12 cellular contexts compared by ENCODE assay signal in the genomic region with DNA sequence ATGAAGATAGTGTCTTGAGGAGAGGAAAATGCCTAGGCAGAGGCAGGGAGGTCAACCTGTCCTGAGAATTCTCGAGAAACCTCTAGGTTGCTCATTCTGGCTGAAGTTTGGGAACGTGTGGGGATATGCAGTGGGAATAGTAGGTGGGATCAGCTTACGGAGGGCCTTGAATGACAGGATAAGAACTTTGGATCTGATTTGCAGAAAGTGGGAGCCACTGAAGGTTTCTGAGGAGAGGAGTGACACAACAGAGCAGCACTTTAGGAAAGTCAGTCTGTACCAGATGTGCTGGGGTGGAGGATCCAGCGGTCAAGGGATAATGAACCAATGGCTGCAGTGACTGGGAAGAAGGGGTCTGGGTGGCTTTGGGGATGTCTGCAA. TPM values are rescaled to one million over a fixed set of nuclear protein-coding genes. Genes with fewer than 3 reads are reported as not detected.
A peak's percentile ranks its signal among the peaks of the same experiment; 100 is the strongest.
DNase-seq lines count a peak whose midpoint lies in the region; ATAC-seq and TF ChIP-seq lines count a peak whose summit lies in the region.
"Had no signal": no experiment of that assay in that cellular context is flagged by ENCODE, and none has a peak within 500 bp of the region (broad histone marks: within the 10 kb centered on the region; RNA-seq: fewer than 3 reads in every experiment).

No MANE protein-coding gene starts in this region.

- H3K4me1 ChIP-seq in psoas muscle, result peaks cover 51% of the 10 kb centered on the region
- H3K4me1 ChIP-seq in hepatocyte (ENCODE audit: insufficient read depth), result peaks cover 31% of the 10 kb centered on the region

- CTCF ChIA-PET in CD4-positive, alpha-beta T cell (lab: Charles Lee), result no interaction called here

- no peaks in the 10 kb centered on the region for H3K9me2 ChIP-seq in hepatocyte (replicated peaks; ENCODE audit: insufficient read depth)

- POLR2A ChIA-PET in CD4-positive, alpha-beta T cell (lab: Charles Lee), result interaction anchor here (3.8 kb wide), 1 partner anchor 29 kb away, joined by 29 read pairs; no protein-coding TSS in a partner anchor

- no peak overlapping the region for H3K4me2 ChIP-seq in hepatocyte

- H3K27me3 ChIP-seq in CD4-positive, alpha-beta T cell (ENCODE audit: control insufficient read depth, insufficient read depth, low read length), result no peaks in the 10 kb centered on the region
- H3K27me3 ChIP-seq in psoas muscle (ENCODE audit: insufficient read depth in 3 of 3, low read length in 2 of 3) (no peaks in the 10 kb centered on the region), hepatocyte (no peaks in the 10 kb centered on the region)
- H3K27me3 ChIP-seq: breast epithelium had no signal

- no peak for TF ChIP-seq CTCF in CD4-positive, alpha-beta T cell (IDR thresholded peaks at IDR 0.05)
- TF ChIP-seq CTCF in psoas muscle (IDR thresholded peaks at IDR 0.05), result no peak
- no peak for TF ChIP-seq CTCF in hepatocyte (IDR thresholded peaks at IDR 0.05; ENCODE audit: poor library complexity)

- H3K9me3 Mint-ChIP-seq in CD4-positive, alpha-beta T cell, result no peaks in the 10 kb centered on the region
- no peaks in the 10 kb centered on the region for H3K9me3 Mint-ChIP-seq in dendritic cell treated with granulocyte-macrophage colony-stimulating factor and Interleukin-4, amounts not matched to agents 40 ng/mL and 50 ng/mL, for 4 days

- H2AFZ ChIP-seq in hepatocyte, result no peak overlapping the region

- H3K9me3 ChIP-seq in CD4-positive, alpha-beta T cell (ENCODE audit: control insufficient read depth, low read length), result no peaks in the 10 kb centered on the region
- no peaks in the 10 kb centered on the region for H3K9me3 ChIP-seq in KOPT-K1 (ENCODE audit: insufficient read depth, low read length, poor library complexity, severe bottlenecking)
- H3K9me3 ChIP-seq in psoas muscle, result no peaks in the 10 kb centered on the region
- H3K9me3 ChIP-seq in hepatocyte (ENCODE audit: low read depth), result no peaks in the 10 kb centered on the region
- H3K9me3 ChIP-seq: breast epithelium had no signal

- H3K4me3 Mint-ChIP-seq in CD4-positive, alpha-beta T cell, result peak overlapping the region; percentile 95
- no peak overlapping the region for H3K4me3 Mint-ChIP-seq in dendritic cell treated with granulocyte-macrophage colony-stimulating factor and Interleukin-4, amounts not matched to agents 40 ng/mL and 50 ng/mL, for 4 days

- H3K36me3 ChIP-seq in KOPT-K1 (ENCODE audit: insufficient read depth, low read length) (peaks cover 38% of the 10 kb centered on the region), psoas muscle (ENCODE audit: insufficient read depth in 1 of 2, low read depth in 1 of 2) (no peaks in the 10 kb centered on the region), hepatocyte (replicated peaks; ENCODE audit: insufficient read depth, low read depth) (no peaks in the 10 kb centered on the region)
- H3K36me3 ChIP-seq: breast epithelium had no signal

- peak overlapping the region; percentile 77 for H3K4me3 ChIP-seq in psoas muscle
- H3K4me3 ChIP-seq in hepatocyte, result no peak overlapping the region

- H3K27ac Mint-ChIP-seq in CD4-positive, alpha-beta T cell, result peak overlapping the region; percentile 85
- peak overlapping the region; percentile 78 for H3K27ac Mint-ChIP-seq in dendritic cell treated with granulocyte-macrophage colony-stimulating factor and Interleukin-4, amounts not matched to agents 40 ng/mL and 50 ng/mL, for 4 days

- H3K36me3 Mint-ChIP-seq in CD4-positive, alpha-beta T cell (ENCODE audit: low read depth), result no peaks in the 10 kb centered on the region
- no peaks in the 10 kb centered on the region for H3K36me3 Mint-ChIP-seq in dendritic cell treated with granulocyte-macrophage colony-stimulating factor and Interleukin-4, amounts not matched to agents 40 ng/mL and 50 ng/mL, for 4 days (ENCODE audit: low read depth)

- no peaks in the 10 kb centered on the region for H3K27me3 Mint-ChIP-seq in CD4-positive, alpha-beta T cell
- H3K27me3 Mint-ChIP-seq in dendritic cell treated with granulocyte-macrophage colony-stimulating factor and Interleukin-4, amounts not matched to agents 40 ng/mL and 50 ng/mL, for 4 days, result peaks cover 21% of the 10 kb centered on the region

- peak overlapping the region; percentile 70 for H3K27ac ChIP-seq in CD4-positive, alpha-beta T cell (ENCODE audit: low read depth, low read length)
- H3K27ac ChIP-seq in KOPT-K1 (ENCODE audit: low read depth, low read length, poor library complexity, severe bottlenecking), result peak overlapping the region; percentile 100
- peak overlapping the region; percentile 82 for H3K27ac ChIP-seq in psoas muscle
- no peak overlapping the region for H3K27ac ChIP-seq in hepatocyte

- 75 to 90% (median 83%) methylated on average over 4 of the region's 4 CpGs for WGBS in psoas muscle, 3 donors
- WGBS in hepatocyte (ENCODE audit: low lambda C conversion rate, missing lambda C conversion rate), result 88% methylated on average over 4 of the region's 4 CpGs

- H3K79me2 ChIP-seq in hepatocyte, result no peaks in the 10 kb centered on the region

- no peak for DNase-seq in CD4-positive, alpha-beta T cell
- DNase-seq in psoas muscle, result no peak
- no peak for DNase-seq in NCI-H1048 (lab: John Stamatoyannopoulos, UW)
- DNase-seq in effector CD8-positive, alpha-beta T cell (lab: John Stamatoyannopoulos, UW), result no peak
- DNase-seq in activated CD4-positive, CD25-positive, alpha-beta regulatory T cell (lab: John Stamatoyannopoulos, UW), result no peak
- no peak for DNase-seq in hepatocyte (ENCODE audit: low spot score)
- DNase-seq: activated CD4-positive, alpha-beta T cell treated with anti-CD3 and anti-CD28 coated beads, Interleukin-2, amount 50 U/mL, for 1 hour; NCI-H2227 treated with DMSO at 0.1 percent for 48 hours; SHP77 treated with DMSO at 0.1 percent for 48 hours had no signal

- peaks cover 91% of the 10 kb centered on the region for H3K4me1 Mint-ChIP-seq in CD4-positive, alpha-beta T cell (ENCODE audit: low read depth)
- peaks cover 80% of the 10 kb centered on the region for H3K4me1 Mint-ChIP-seq in dendritic cell treated with granulocyte-macrophage colony-stimulating factor and Interleukin-4, amounts not matched to agents 40 ng/mL and 50 ng/mL, for 4 days (ENCODE audit: low read depth)

- intact Hi-C loops in CD4-positive, alpha-beta T cell (cut with DNase I, micrococcal nuclease), result loop anchor here (2.0 to 10.0 kb wide), 3 partner anchors 29 to 787 kb away; no protein-coding TSS in a partner anchor
- intact Hi-C loops in dendritic cell treated with granulocyte-macrophage colony-stimulating factor and Interleukin-4, amounts not matched to agents 40 ng/mL and 50 ng/mL, for 4 days (cut with micrococcal nuclease), result loop anchor here (10.0 kb wide), 1 partner anchor 1237 kb away; the partner anchor contains the start of gene SLC35C1
- intact Hi-C loops in psoas muscle (cut with DNase I), result loop anchor here in 1 of 2 donors (2.0 kb wide), 1 partner anchor 25 kb away; no protein-coding TSS in a partner anchor

- H4K20me1 ChIP-seq in hepatocyte (ENCODE audit: insufficient read depth, poor library complexity, severe bottlenecking), result no peaks in the 10 kb centered on the region

- no peak for ATAC-seq in CD4-positive, alpha-beta T cell (ENCODE audit: poor library complexity)
- ATAC-seq in psoas muscle, result no peak

RNA-seq across cellular contexts. Expression of gene CD82, which starts 2.4 kb away (rescaled TPM):
- 10 to 100 TPM; 33.8 to 37.3 TPM for total RNA-seq in CD4-positive, alpha-beta T cell
- 100 to 1,000 TPM in 1 of 4 donors, 10 to 100 TPM in 3; 25.9 to 162 (median 50.2) TPM for total RNA-seq in psoas muscle
- polyA plus RNA-seq in psoas muscle, result 10 to 100 TPM; 13.3 to 22.1 (median 13.7) TPM
- 32.8 and 38.7 TPM in 2 replicates for total RNA-seq in hepatocyte
- polyA plus RNA-seq in hepatocyte, result 157 and 202 TPM in 2 replicates
